Comparison of ENCODE assay signal across 8 cellular contexts in genomic region chr18:710418-711300, GRCh38. TPM values are rescaled to one million over a fixed set of nuclear protein-coding genes. Genes with fewer than 3 reads are reported as not detected.
A peak's percentile ranks its signal among the peaks of the same experiment; 100 is the strongest.
DNase-seq lines count a peak whose midpoint lies in the region; ATAC-seq and TF ChIP-seq lines count a peak whose summit lies in the region.

No MANE protein-coding gene starts in this region.

- DNase-seq in T-helper 1 cell (no peak), RWPE2 (ENCODE audit: low spot score) (no peak), fibroblast of lung (ENCODE audit: low read depth in 2 of 2) (no peak), T1000 (lab: John Stamatoyannopoulos, UW) (no peak), SHP77 treated with DMSO at 0.1 percent for 48 hours (lab: John Stamatoyannopoulos, UW) (no peak)
- no peak for DNase-seq in stimulated activated effector memory CD8-positive, alpha-beta T cell treated with anti-CD3 and anti-CD28 coated beads, Interleukin-12 subunit alpha, Interleukin-12 subunit beta, amount 100 ng/mL, for 72 hours (ENCODE audit: low spot score in 2 of 2)

- H3K4me1 ChIP-seq in RWPE2 (ENCODE audit: insufficient read depth, poor library complexity, severe bottlenecking) = peaks cover 10% of the 10 kb centered on the region
- no peaks in the 10 kb centered on the region for H3K4me1 ChIP-seq in fibroblast of lung (ENCODE audit: control insufficient read depth, extremely low read depth, insufficient read depth, low read length)

- no peaks in the 10 kb centered on the region for H3K9me3 ChIP-seq in RWPE2 (ENCODE audit: severe bottlenecking)
- H3K9me3 ChIP-seq in fibroblast of lung (ENCODE audit: control insufficient read depth, insufficient read depth, low read depth, low read length) = no peaks in the 10 kb centered on the region

- H3K9me3 Mint-ChIP-seq in T-helper 1 cell treated with Interleukin-12 subunit alpha and Interleukin-12 subunit beta and Interleukin-4 antibody, amounts not matched to agents 30 μg/mL and 1 μg/mL, for 36 hours = no peaks in the 10 kb centered on the region
- H3K9me3 Mint-ChIP-seq in stimulated activated effector memory CD8-positive, alpha-beta T cell treated with anti-CD3 and anti-CD28 coated beads, Interleukin-12 subunit alpha, Interleukin-12 subunit beta, amount 100 ng/mL, for 72 hours = no peaks in the 10 kb centered on the region

- H3K27ac Mint-ChIP-seq in T-helper 1 cell treated with Interleukin-12 subunit alpha and Interleukin-12 subunit beta and Interleukin-4 antibody, amounts not matched to agents 30 μg/mL and 1 μg/mL, for 36 hours = peak overlapping the region; percentile 87
- H3K27ac Mint-ChIP-seq in stimulated activated effector memory CD8-positive, alpha-beta T cell treated with anti-CD3 and anti-CD28 coated beads, Interleukin-12 subunit alpha, Interleukin-12 subunit beta, amount 100 ng/mL, for 72 hours = peak overlapping the region; percentile 95

- no peak for TF ChIP-seq CTCF in RWPE2 (IDR thresholded peaks at IDR 0.05; ENCODE audit: poor library complexity, severe bottlenecking)
- TF ChIP-seq CTCF in fibroblast of lung (conservative IDR thresholded peaks at IDR 0.05 in 1 of 2, IDR thresholded peaks at IDR 0.05 in 1 of 2; ENCODE audit: low read depth in 1 of 2, low read length in 2 of 2) = no peak

- peaks cover 18% of the 10 kb centered on the region for H3K36me3 Mint-ChIP-seq in T-helper 1 cell treated with Interleukin-12 subunit alpha and Interleukin-12 subunit beta and Interleukin-4 antibody, amounts not matched to agents 30 μg/mL and 1 μg/mL, for 36 hours (ENCODE audit: low read depth)
- peaks cover 86% of the 10 kb centered on the region for H3K36me3 Mint-ChIP-seq in stimulated activated effector memory CD8-positive, alpha-beta T cell treated with anti-CD3 and anti-CD28 coated beads, Interleukin-12 subunit alpha, Interleukin-12 subunit beta, amount 100 ng/mL, for 72 hours

- ATAC-seq in RWPE2 (ENCODE audit: low read depth) = no peak
- no peak for ATAC-seq in stimulated activated effector memory CD8-positive, alpha-beta T cell treated with anti-CD3 and anti-CD28 coated beads, Interleukin-12 subunit alpha, Interleukin-12 subunit beta, amount 100 ng/mL, for 72 hours
- no peak for ATAC-seq in HG02588 (IDR thresholded peaks at IDR 0.05; ENCODE audit: unreplicated experiment)

- H3K4me2 ChIP-seq in fibroblast of lung (ENCODE audit: extremely low read depth, insufficient read depth, low read length) = peak overlapping the region; percentile 97

- H3K27me3 ChIP-seq in RWPE2 (ENCODE audit: insufficient read depth, poor library complexity, severe bottlenecking) (no peaks in the 10 kb centered on the region), fibroblast of lung (ENCODE audit: control insufficient read depth, insufficient read depth, low read length) (no peaks in the 10 kb centered on the region)

- H3K27me3 Mint-ChIP-seq in T-helper 1 cell treated with Interleukin-12 subunit alpha and Interleukin-12 subunit beta and Interleukin-4 antibody, amounts not matched to agents 30 μg/mL and 1 μg/mL, for 36 hours (ENCODE audit: low read depth) = no peaks in the 10 kb centered on the region

- H3K9ac ChIP-seq in fibroblast of lung (ENCODE audit: insufficient read depth, low read length) = no peak overlapping the region

- peaks cover 10% of the 10 kb centered on the region for H3K79me2 ChIP-seq in fibroblast of lung (ENCODE audit: control insufficient read depth, insufficient read depth, low read length)

- H3K27ac ChIP-seq in RWPE2 (ENCODE audit: poor library complexity, severe bottlenecking) = peak overlapping the region; percentile 62
- peak overlapping the region; percentile 90 for H3K27ac ChIP-seq in fibroblast of lung (ENCODE audit: insufficient read depth, low read length)

- H2AFZ ChIP-seq in fibroblast of lung (ENCODE audit: low read length) = no peak overlapping the region

- peak overlapping the region; percentile 83 for H3K4me3 Mint-ChIP-seq in T-helper 1 cell treated with Interleukin-12 subunit alpha and Interleukin-12 subunit beta and Interleukin-4 antibody, amounts not matched to agents 30 μg/mL and 1 μg/mL, for 36 hours
- peak overlapping the region; percentile 85 for H3K4me3 Mint-ChIP-seq in stimulated activated effector memory CD8-positive, alpha-beta T cell treated with anti-CD3 and anti-CD28 coated beads, Interleukin-12 subunit alpha, Interleukin-12 subunit beta, amount 100 ng/mL, for 72 hours

- peaks cover 18% of the 10 kb centered on the region for H3K4me1 Mint-ChIP-seq in T-helper 1 cell treated with Interleukin-12 subunit alpha and Interleukin-12 subunit beta and Interleukin-4 antibody, amounts not matched to agents 30 μg/mL and 1 μg/mL, for 36 hours (ENCODE audit: low read depth)
- peaks cover 48% of the 10 kb centered on the region for H3K4me1 Mint-ChIP-seq in stimulated activated effector memory CD8-positive, alpha-beta T cell treated with anti-CD3 and anti-CD28 coated beads, Interleukin-12 subunit alpha, Interleukin-12 subunit beta, amount 100 ng/mL, for 72 hours

- no peaks in the 10 kb centered on the region for H4K20me1 ChIP-seq in fibroblast of lung (ENCODE audit: control insufficient read depth, extremely low read depth, insufficient read depth, low read length)

- H3K4me3 ChIP-seq in RWPE2 (ENCODE audit: severe bottlenecking) (peak overlapping the region; percentile 56), fibroblast of lung (replicated peaks in 1 of 4; ENCODE audit: control extremely low read depth in 1 of 4, insufficient read depth in 1 of 4, low read depth in 3 of 4, low read length in 4 of 4) (peak overlapping the region in 2 of 4 experiments; percentile 83 to 93)

- H3K36me3 ChIP-seq in RWPE2 (ENCODE audit: low read depth) = peaks cover 30% of the 10 kb centered on the region
- peaks cover 3% of the 10 kb centered on the region for H3K36me3 ChIP-seq in fibroblast of lung (ENCODE audit: control insufficient read depth, insufficient read depth, low read length)

RNA-seq across cellular contexts. Expression of gene ENOSF1, which starts 1.8 kb away (rescaled TPM):
- total RNA-seq in fibroblast of lung = 17.7 and 23.3 TPM in 2 replicates
- polyA plus RNA-seq in fibroblast of lung = 8.2 and 13.5 TPM in 2 replicates
- polyA plus RNA-seq in fibroblast of lung (2012) = 8.2 and 17.5 TPM in 2 replicates
- 4.4 and 16.6 TPM in 2 replicates for polyA minus RNA-seq in fibroblast of lung (ENCODE audit: low replicate concordance)

RNA-seq across cellular contexts. Expression of gene TYMS, which starts 53.2 kb away (rescaled TPM):
- total RNA-seq in fibroblast of lung = 12.1 and 16.8 TPM in 2 replicates
- 45.4 and 152 TPM in 2 replicates for polyA plus RNA-seq in fibroblast of lung
- 34.9 and 126 TPM in 2 replicates for polyA plus RNA-seq in fibroblast of lung (2012)
- polyA minus RNA-seq in fibroblast of lung (ENCODE audit: low replicate concordance) = 64.8 and 292 TPM in 2 replicates
